In the genomic region with DNA sequence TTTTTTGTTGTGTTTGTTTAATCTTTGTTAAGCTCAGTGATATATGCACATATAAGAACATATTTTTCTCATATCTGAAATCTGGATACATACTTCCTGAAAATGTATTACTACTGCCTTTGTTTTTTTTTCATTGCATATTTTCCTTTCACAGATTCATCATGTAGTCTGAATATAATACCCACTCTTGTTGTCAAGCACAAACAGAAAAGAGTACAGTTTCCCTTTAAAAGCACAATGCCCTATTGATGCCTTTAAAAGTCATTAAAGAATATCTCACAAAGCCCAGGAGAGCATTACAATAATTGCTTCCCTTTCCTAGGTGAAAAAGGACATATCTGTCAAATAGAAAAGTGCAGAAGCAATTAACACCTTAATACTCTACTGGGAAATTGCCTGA, we compare ENCODE assay signal across 18 cellular contexts.
A peak's percentile ranks its signal among the peaks of the same experiment; 100 is the strongest.
DNase-seq lines count a peak whose midpoint lies in the region; ATAC-seq, FAIRE-seq and TF ChIP-seq lines count a peak whose summit lies in the region.
"Had no signal": no experiment of that assay in that cellular context is flagged by ENCODE, and none has a peak within 500 bp of the region (broad histone marks: within the 10 kb centered on the region; RNA-seq: fewer than 3 reads in every experiment).

No MANE protein-coding gene starts in this region.

- H3K9me3 Mint-ChIP-seq in activated naive CD8-positive, alpha-beta T cell treated with anti-CD3 and anti-CD28 coated beads, Interleukin-2, amount 50 U/mL, for 24 hours, result peaks cover 15% of the 10 kb centered on the region
- no peaks in the 10 kb centered on the region for H3K9me3 Mint-ChIP-seq in MCF 10A (ENCODE audit: unreplicated experiment)
- H3K9me3 Mint-ChIP-seq: CD8-positive, alpha-beta T cell had no signal

- H3K27ac Mint-ChIP-seq in activated naive CD8-positive, alpha-beta T cell treated with anti-CD3 and anti-CD28 coated beads, Interleukin-2, amount 50 U/mL, for 24 hours, result no peak overlapping the region
- no peak overlapping the region for H3K27ac Mint-ChIP-seq in MCF 10A (ENCODE audit: low read depth, unreplicated experiment)
- H3K27ac Mint-ChIP-seq: B cell; CD8-positive, alpha-beta T cell; HFFc6 had no signal

- no peaks in the 10 kb centered on the region for H3K4me1 Mint-ChIP-seq in activated naive CD8-positive, alpha-beta T cell treated with anti-CD3 and anti-CD28 coated beads, Interleukin-2, amount 50 U/mL, for 24 hours
- H3K4me1 Mint-ChIP-seq in MCF 10A (ENCODE audit: insufficient read depth, unreplicated experiment), result no peaks in the 10 kb centered on the region
- H3K4me1 Mint-ChIP-seq: B cell had no signal

- ATAC-seq in activated naive CD8-positive, alpha-beta T cell treated with anti-CD3 and anti-CD28 coated beads, Interleukin-2, amount 50 U/mL, for 24 hours, result no peak
- ATAC-seq: CD8-positive, alpha-beta T cell; HCT116 had no signal

- in situ Hi-C loops in SK-MEL-5 (cut with HindIII; ENCODE audit: low pct_unique_long_range_greater_than_20kb, low sequenced_read_pairs), result no loop called here

- no peaks in the 10 kb centered on the region for H3K36me3 Mint-ChIP-seq in activated naive CD8-positive, alpha-beta T cell treated with anti-CD3 and anti-CD28 coated beads, Interleukin-2, amount 50 U/mL, for 24 hours (ENCODE audit: low read depth)
- H3K36me3 Mint-ChIP-seq in MCF 10A (ENCODE audit: insufficient read depth, unreplicated experiment), result no peaks in the 10 kb centered on the region
- H3K36me3 Mint-ChIP-seq: CD8-positive, alpha-beta T cell had no signal

- CTCF ChIA-PET in MCF 10A (lab: Yijun Ruan, JAX), result no interaction called here

- POLR2A ChIA-PET in MCF 10A (lab: Yijun Ruan, JAX), result no interaction called here

- no TSS peak for BruUV-seq in MCF 10A (replicated peaks; lab: Mats Ljungman, UMichigan)

- TF ChIP-seq POLR2A in GM12892 (IDR thresholded peaks at IDR 0.05; ENCODE audit: low read depth, low read length), result no peak

- DNase-seq in COLO829 (ENCODE audit: low spot score) (peak; percentile 13), GM12892 (ENCODE audit: insufficient read length) (no peak), SK-MEL-5 (ENCODE audit: low read depth, low spot score) (peak; percentile 55), pons (ENCODE audit: low spot score) (peak; percentile 71), MCF 10A (ENCODE audit: unreplicated experiment) (no peak)
- DNase-seq in activated naive CD8-positive, alpha-beta T cell treated with anti-CD3 and anti-CD28 coated beads, Interleukin-2, amount 50 U/mL, for 24 hours, result no peak
- DNase-seq: CD8-positive, alpha-beta T cell; COR-L47; GOT3; H7; HFFc6; IMR-90 had no signal

- TF ChIP-seq CTCF in MCF 10A (IDR thresholded peaks at IDR 0.05; ENCODE audit: unreplicated experiment), result no peak

- H3K27me3 Mint-ChIP-seq in activated naive CD8-positive, alpha-beta T cell treated with anti-CD3 and anti-CD28 coated beads, Interleukin-2, amount 50 U/mL, for 24 hours, result no peaks in the 10 kb centered on the region
- H3K27me3 Mint-ChIP-seq in MCF 10A (ENCODE audit: insufficient read depth, unreplicated experiment), result no peaks in the 10 kb centered on the region
- H3K27me3 Mint-ChIP-seq: B cell had no signal

- peak; percentile 53 for FAIRE-seq in GM12892 (lab: Jason Lieb, UNC)
- FAIRE-seq: D721Med, G401.6, GM12891, GM18507 had no signal

- no peak overlapping the region for H3K4me3 Mint-ChIP-seq in activated naive CD8-positive, alpha-beta T cell treated with anti-CD3 and anti-CD28 coated beads, Interleukin-2, amount 50 U/mL, for 24 hours
- no peak overlapping the region for H3K4me3 Mint-ChIP-seq in MCF 10A (ENCODE audit: unreplicated experiment)
- H3K4me3 Mint-ChIP-seq: B cell; CD8-positive, alpha-beta T cell; HFFc6 had no signal

- intact Hi-C loops in MCF 10A (cut with micrococcal nuclease), result no loop called here

Comparison
In these comparisons a context has a peak if more than half of its experiments do, and no peak if none do; other contexts are left out.
1. DNase-seq: peak in COLO829 (single experiment), SK-MEL-5 (single experiment) and pons (single experiment); none in GM12892 (single experiment), activated naive CD8-positive, alpha-beta T cell treated with anti-CD3 and anti-CD28 coated beads, Interleukin-2, amount 50 U/mL, for 24 hours (single experiment) and MCF 10A (single experiment).